In the genomic region with DNA sequence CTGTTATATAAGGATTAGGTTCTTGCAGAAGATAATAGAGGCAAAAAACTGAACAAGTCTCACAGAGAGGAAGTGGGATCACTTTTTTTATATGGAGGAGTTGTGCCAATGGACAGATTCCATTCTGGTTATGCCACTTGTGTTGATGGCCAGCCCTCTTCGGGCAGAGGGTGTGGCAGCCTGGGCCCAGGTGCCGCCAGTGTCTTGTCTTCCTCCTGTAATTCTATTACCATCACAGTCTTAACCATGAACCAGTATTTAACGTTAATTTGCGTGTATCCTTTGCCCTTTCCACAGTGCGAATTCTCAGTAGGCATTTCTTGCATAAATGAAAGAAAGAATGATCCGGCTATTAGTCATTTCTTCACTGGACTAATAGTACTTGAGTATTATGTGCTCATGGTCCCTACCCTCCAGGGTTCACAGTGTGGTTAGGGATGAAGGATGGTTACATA, we compare ENCODE assay signal across 1 cellular context.
TF ChIP-seq lines count a peak whose summit lies in the region.

No MANE protein-coding gene starts in this region.

TF ChIP-seq in HepG2, 621 proteins besides CTCF, POLR2A, EP300 and RAD21:
- TF ChIP-seq U2AF2 (IDR thresholded peaks at IDR 0.05; ENCODE audit: low read depth, low read length) (no peak), FOXO1 (CRISPR knock-in tag; IDR thresholded peaks at IDR 0.05) (no peak), SMYD3 (CRISPR knock-in tag; IDR thresholded peaks at IDR 0.05) (no peak), RXRB (CRISPR knock-in tag; IDR thresholded peaks at IDR 0.05; ENCODE audit: borderline replicate concordance) (no peak)
